Comparison of ENCODE assay signal across 18 cellular contexts in genomic region chr2:105870062-105870461, GRCh38.
A peak's percentile ranks its signal among the peaks of the same experiment; 100 is the strongest.
DNase-seq lines count a peak whose midpoint lies in the region; ATAC-seq lines count a peak whose summit lies in the region.
"Had no signal": no experiment of that assay in that cellular context is flagged by ENCODE, and none has a peak within 500 bp of the region (broad histone marks: within the 10 kb centered on the region; RNA-seq: fewer than 3 reads in every experiment).

No MANE protein-coding gene starts in this region.

- H3K27me3 Mint-ChIP-seq in T-helper 1 cell treated with Interleukin-12 subunit alpha and Interleukin-12 subunit beta and Interleukin-4 antibody, amounts not matched to agents 30 μg/mL and 1 μg/mL, for 36 hours (ENCODE audit: low read depth), result no peaks in the 10 kb centered on the region
- H3K27me3 Mint-ChIP-seq in T-helper 17 cell, result no peaks in the 10 kb centered on the region

- H3K4ac ChIP-seq in trophoblast cell (ENCODE audit: low read depth, low read length), result no peak overlapping the region

- no peak overlapping the region for H3K4me2 ChIP-seq in trophoblast cell (ENCODE audit: low read length)
- H3K4me2 ChIP-seq: KMS-11 had no signal

- H3K18ac ChIP-seq in trophoblast cell (ENCODE audit: low read length), result peak overlapping the region; percentile 19

- H3K9ac ChIP-seq in trophoblast cell (ENCODE audit: low read length), result no peak overlapping the region
- H3K9ac ChIP-seq: KMS-11 had no signal

- H3K9me3 ChIP-seq in T-helper 17 cell (ENCODE audit: control insufficient read depth, low read length, poor library complexity, severe bottlenecking) (no peaks in the 10 kb centered on the region), trophoblast cell (ENCODE audit: insufficient read depth, low read depth, low read length) (peaks cover 5% of the 10 kb centered on the region)
- H3K9me3 ChIP-seq in effector memory CD4-positive, alpha-beta T cell (ENCODE audit: control insufficient read depth, low read length), result no peaks in the 10 kb centered on the region

- H4K91ac ChIP-seq in trophoblast cell (ENCODE audit: low read depth, low read length), result no peak overlapping the region

- no peaks in the 10 kb centered on the region for H3K27me3 ChIP-seq in effector memory CD4-positive, alpha-beta T cell (replicated peaks; ENCODE audit: control insufficient read depth, insufficient read depth, low read length, poor library complexity, severe bottlenecking)
- no peaks in the 10 kb centered on the region for H3K27me3 ChIP-seq in trophoblast cell (ENCODE audit: insufficient read depth, low read length)

- H4K8ac ChIP-seq in trophoblast cell (ENCODE audit: low read depth, low read length), result no peak overlapping the region

- H3K9me3 Mint-ChIP-seq in T-helper 1 cell treated with Interleukin-12 subunit alpha and Interleukin-12 subunit beta and Interleukin-4 antibody, amounts not matched to agents 30 μg/mL and 1 μg/mL, for 36 hours, result no peaks in the 10 kb centered on the region
- H3K9me3 Mint-ChIP-seq: H9 had no signal

- no peak overlapping the region for H2AK5ac ChIP-seq in trophoblast cell (ENCODE audit: low read length)

- intact Hi-C loops in posterior vena cava (cut with DNase I), result no loop called here

- H2AFZ ChIP-seq in trophoblast cell (ENCODE audit: insufficient read depth, low read length, poor library complexity), result no peak overlapping the region

- no peak overlapping the region for H4K12ac ChIP-seq in trophoblast cell (ENCODE audit: low read depth, low read length)

- H3K4me1 ChIP-seq in effector memory CD4-positive, alpha-beta T cell (ENCODE audit: control insufficient read depth, insufficient read depth, low read length, poor library complexity, severe bottlenecking), result peaks cover 61% of the 10 kb centered on the region
- H3K4me1 ChIP-seq in trophoblast cell (ENCODE audit: control insufficient read depth in 1 of 2, insufficient read depth in 2 of 2, low read length in 2 of 2), result peaks cover 8 to 11% of the 10 kb centered on the region in 2 experiments

- peaks cover 4% of the 10 kb centered on the region for H3K36me3 ChIP-seq in effector memory CD4-positive, alpha-beta T cell (ENCODE audit: control insufficient read depth, insufficient read depth, low read length)
- H3K36me3 ChIP-seq in trophoblast cell (ENCODE audit: control insufficient read depth in 1 of 2, insufficient read depth in 2 of 2, low read length in 2 of 2), result peaks cover 0 to 2% of the 10 kb centered on the region in 2 experiments

- H3K36me3 Mint-ChIP-seq in T-helper 1 cell treated with Interleukin-12 subunit alpha and Interleukin-12 subunit beta and Interleukin-4 antibody, amounts not matched to agents 30 μg/mL and 1 μg/mL, for 36 hours (ENCODE audit: low read depth), result peaks cover 17% of the 10 kb centered on the region
- peaks cover 7% of the 10 kb centered on the region for H3K36me3 Mint-ChIP-seq in T-helper 17 cell (ENCODE audit: low read depth)

- no peaks in the 10 kb centered on the region for H3K79me1 ChIP-seq in trophoblast cell (ENCODE audit: low read length)

- DNase-seq in T-helper 1 cell (no peak), T-helper 17 cell (no peak), trophoblast cell (no peak), posterior vena cava (ENCODE audit: low spot score) (no peak)
- DNase-seq in effector memory CD4-positive, alpha-beta T cell, result no peak
- DNase-seq: COR-L47, H9, MM.1S, NCI-H1105, NCI-H187, NCI-H446, PC-3 had no signal

- H3K4me3 Mint-ChIP-seq in T-helper 1 cell treated with Interleukin-12 subunit alpha and Interleukin-12 subunit beta and Interleukin-4 antibody, amounts not matched to agents 30 μg/mL and 1 μg/mL, for 36 hours, result no peak overlapping the region
- H3K4me3 Mint-ChIP-seq in T-helper 17 cell, result no peak overlapping the region
- H3K4me3 Mint-ChIP-seq: H9 had no signal

- peak overlapping the region; percentile 18 for H3K27ac ChIP-seq in effector memory CD4-positive, alpha-beta T cell (ENCODE audit: insufficient read depth, low read length, poor library complexity, severe bottlenecking)
- no peak overlapping the region for H3K27ac ChIP-seq in trophoblast cell (ENCODE audit: low read depth, low read length)
- H3K27ac ChIP-seq: 22Rv1, KMS-11 had no signal

- no peak overlapping the region for H3K14ac ChIP-seq in trophoblast cell (ENCODE audit: low read length)

- no CpG with 5 or more reads among the region's 4 CpGs for WGBS in trophoblast cell (ENCODE audit: extremely low coverage, insufficient coverage, insufficient read length)

- H2BK12ac ChIP-seq in trophoblast cell (ENCODE audit: low read length), result no peak overlapping the region

- no peak overlapping the region for H2BK120ac ChIP-seq in trophoblast cell (ENCODE audit: insufficient read depth, low read length, poor library complexity)

- H3K4me1 Mint-ChIP-seq in T-helper 1 cell treated with Interleukin-12 subunit alpha and Interleukin-12 subunit beta and Interleukin-4 antibody, amounts not matched to agents 30 μg/mL and 1 μg/mL, for 36 hours (ENCODE audit: low read depth), result peaks cover 56% of the 10 kb centered on the region
- peaks cover 62% of the 10 kb centered on the region for H3K4me1 Mint-ChIP-seq in T-helper 17 cell

- ATAC-seq in T-helper 17 cell, result no peak
- ATAC-seq in HG02938 (IDR thresholded peaks at IDR 0.05; ENCODE audit: unreplicated experiment), result no peak
- no peak for ATAC-seq in HG02970 (IDR thresholded peaks at IDR 0.05; ENCODE audit: low FRiP score, unreplicated experiment)
- ATAC-seq: HepG2, PC-3 had no signal

- H2BK5ac ChIP-seq in trophoblast cell (ENCODE audit: low read depth, low read length, poor library complexity), result no peak overlapping the region

- no peak overlapping the region for H3K23ac ChIP-seq in trophoblast cell (ENCODE audit: low read length)

- peak overlapping the region; percentile 45 for H3K27ac Mint-ChIP-seq in T-helper 1 cell treated with Interleukin-12 subunit alpha and Interleukin-12 subunit beta and Interleukin-4 antibody, amounts not matched to agents 30 μg/mL and 1 μg/mL, for 36 hours
- H3K27ac Mint-ChIP-seq in T-helper 17 cell, result peak overlapping the region; percentile 96
- H3K27ac Mint-ChIP-seq: H9 had no signal

- no peaks in the 10 kb centered on the region for H3K79me2 ChIP-seq in trophoblast cell (ENCODE audit: control insufficient read depth, insufficient read depth, low read length, poor library complexity)

- H3K4me3 ChIP-seq in effector memory CD4-positive, alpha-beta T cell (ENCODE audit: insufficient read depth, low read depth, low read length, poor library complexity, severe bottlenecking), result no peak overlapping the region
- no peak overlapping the region for H3K4me3 ChIP-seq in trophoblast cell (ENCODE audit: low read depth, low read length)
